ENCODE assay signal across 6 cellular contexts in genomic region chr14:32378284-32378683, GRCh38.
"Had no signal": no experiment of that assay in that cellular context is flagged by ENCODE, and none has a peak within 500 bp of the region (broad histone marks: within the 10 kb centered on the region; RNA-seq: fewer than 3 reads in every experiment).

No MANE protein-coding gene starts in this region.

- H3K27ac ChIP-seq: GM23248 had no signal

- H3K4me1 ChIP-seq: HAP-1 had no signal

- H3K9me3 ChIP-seq: HAP-1 had no signal

- H3K4me3 ChIP-seq: GM23248, HAP-1, K562 had no signal

- DNase-seq: GM23248, GOT3, H7, IMR-90 had no signal

- H2AFZ ChIP-seq: GM23248 had no signal

- H3K9ac ChIP-seq: GM23248 had no signal

- H3K36me3 ChIP-seq: HAP-1 had no signal
